22 cellular contexts compared by ENCODE assay signal in genomic region chr7:30907527-30908267, GRCh38. TPM values are rescaled to one million over a fixed set of nuclear protein-coding genes. Genes with fewer than 3 reads are reported as not detected.
DNase-seq lines count a peak whose midpoint lies in the region; TF ChIP-seq lines count a peak whose summit lies in the region.
"Had no signal": no experiment of that assay in that cellular context is flagged by ENCODE, and none has a peak within 500 bp of the region (broad histone marks: within the 10 kb centered on the region; RNA-seq: fewer than 3 reads in every experiment).

No MANE protein-coding gene starts in this region.

- no peak overlapping the region for H2BK120ac ChIP-seq in mesendoderm (ENCODE audit: low read depth, low read length)

- H4K8ac ChIP-seq in mesendoderm (ENCODE audit: low read depth, low read length): no peak overlapping the region

- H2BK5ac ChIP-seq in mesendoderm (ENCODE audit: low read length): no peak overlapping the region

- H3K18ac ChIP-seq in mesendoderm (ENCODE audit: low read length): no peak overlapping the region

- no peak for TF ChIP-seq CTCF in coronary artery (IDR thresholded peaks at IDR 0.05)
- TF ChIP-seq CTCF in smooth muscle cell (IDR thresholded peaks at IDR 0.05; ENCODE audit: borderline replicate concordance, insufficient read depth, poor library complexity, severe bottlenecking): no peak

- H3F3A ChIP-seq in GM23248 (ENCODE audit: insufficient read depth) (no peaks in the 10 kb centered on the region), smooth muscle cell (ENCODE audit: low read depth) (no peaks in the 10 kb centered on the region)

- 33 to 41% methylated on average over 13 to 14 of the region's 14 CpGs for WGBS in GM23248 (ENCODE audit: low coverage in 1 of 2, low lambda C conversion rate in 2 of 2, missing lambda C conversion rate in 2 of 2), 2 experiments
- 34% methylated on average over 14 of the region's 14 CpGs for whole genome bisulfite sequencing in smooth muscle cell (ENCODE audit: low lambda C conversion rate)
- no CpG with 5 or more reads among the region's 14 CpGs for WGBS in mesendoderm (ENCODE audit: extremely low coverage, insufficient coverage, low lambda C conversion rate)

- H2AK5ac ChIP-seq in mesendoderm (ENCODE audit: low read length): no peak overlapping the region

- H3K9me2 ChIP-seq in GM23248 (ENCODE audit: insufficient read depth): no peaks in the 10 kb centered on the region

- H3K27ac ChIP-seq in GM23248 (no peak overlapping the region; the same call in 1 of the 2 replicates), coronary artery (peak overlapping the region; percentile 74 to 97), smooth muscle cell (ENCODE audit: low read depth) (peak overlapping the region; percentile 99), mesendoderm (ENCODE audit: low read depth, low read length) (no peak overlapping the region)
- H3K27ac ChIP-seq: hepatocyte, SJCRH30, testis had no signal

- no peak overlapping the region for H3K23ac ChIP-seq in mesendoderm (ENCODE audit: low read length)

- H4K20me1 ChIP-seq in GM23248 (ENCODE audit: insufficient read depth) (no peaks in the 10 kb centered on the region), smooth muscle cell (ENCODE audit: low read depth) (peaks cover 10% of the 10 kb centered on the region)

- H3K36me3 ChIP-seq in GM23248 (ENCODE audit: low read depth) (no peaks in the 10 kb centered on the region), smooth muscle cell (ENCODE audit: low read depth) (no peaks in the 10 kb centered on the region), mesendoderm (ENCODE audit: control insufficient read depth, insufficient read depth, low read length) (no peaks in the 10 kb centered on the region)
- H3K36me3 ChIP-seq: HAP-1, SJCRH30 had no signal

- no peak overlapping the region for H2AFZ ChIP-seq in GM23248
- no peak overlapping the region for H2AFZ ChIP-seq in smooth muscle cell (ENCODE audit: low read depth)
- H2AFZ ChIP-seq: hepatocyte had no signal

- no peak overlapping the region for H3K4ac ChIP-seq in mesendoderm (ENCODE audit: low read depth, low read length)

- no peaks in the 10 kb centered on the region for H3K79me2 ChIP-seq in GM23248 (ENCODE audit: insufficient read depth)
- H3K79me2 ChIP-seq in smooth muscle cell (ENCODE audit: low read depth): peaks cover 13% of the 10 kb centered on the region
- H3K79me2 ChIP-seq in mesendoderm (ENCODE audit: control insufficient read depth, insufficient read depth, low read length): no peaks in the 10 kb centered on the region
- H3K79me2 ChIP-seq: hepatocyte had no signal

- H3K4me2 ChIP-seq in GM23248 (ENCODE audit: unreplicated experiment) (no peak overlapping the region), smooth muscle cell (peak overlapping the region; percentile 68), mesendoderm (ENCODE audit: low read length) (no peak overlapping the region)
- H3K4me2 ChIP-seq: hepatocyte had no signal

- in situ Hi-C loops in GM23248 (cut with MboI): no loop called here

- peaks cover 26% of the 10 kb centered on the region for H3K4me1 ChIP-seq in GM23248 (ENCODE audit: insufficient read depth)
- peaks cover 15% of the 10 kb centered on the region for H3K4me1 ChIP-seq in smooth muscle cell (ENCODE audit: low read depth)
- H3K4me1 ChIP-seq in mesendoderm (ENCODE audit: control insufficient read depth, low read depth, low read length): no peaks in the 10 kb centered on the region
- H3K4me1 ChIP-seq: HAP-1 had no signal

- H3K79me1 ChIP-seq in mesendoderm (ENCODE audit: low read length): no peaks in the 10 kb centered on the region

- H3K9ac ChIP-seq in GM23248 (no peak overlapping the region), smooth muscle cell (ENCODE audit: low read depth) (peak overlapping the region; percentile 88), mesendoderm (ENCODE audit: low read length) (no peak overlapping the region)

- no peak overlapping the region for H4K5ac ChIP-seq in mesendoderm (ENCODE audit: low read length)

- DNase-seq in GM23248: peak; percentile 57
- DNase-seq in coronary artery (ENCODE audit: low spot score): peak; percentile 87
- peak; percentile 49 for DNase-seq in iPS-NIHi11 (ENCODE audit: low spot score)
- no peak for DNase-seq in smooth muscle cell (lab: John Stamatoyannopoulos, UW; ENCODE audit: unreplicated experiment)
- no peak for DNase-seq in OCI-M2 (lab: John Stamatoyannopoulos, UW; ENCODE audit: unreplicated experiment)
- DNase-seq in mesendoderm: no peak
- DNase-seq in NCI-H226: no peak
- DNase-seq in NCI-H1436 (lab: John Stamatoyannopoulos, UW): no peak
- DNase-seq: activated naive CD4-positive, alpha-beta T cell treated with Interleukin-2 at 50 U/mL for 16 hours; AML-193; COR-L47; endodermal cell; NCI-H1417 treated with DMSO at 0.1 percent for 48 hours; NCI-H2171; NCI-H748 treated with DMSO at 0.1 percent for 48 hours; OCI-M1; SJCRH30; testis had no signal

- H3K56ac ChIP-seq in mesendoderm (ENCODE audit: low read length): no peak overlapping the region

- no peak overlapping the region for H2BK15ac ChIP-seq in mesendoderm (replicated peaks; ENCODE audit: low read depth)

- H3K9me3 ChIP-seq in GM23248 (ENCODE audit: low read depth) (no peaks in the 10 kb centered on the region), smooth muscle cell (replicated peaks; ENCODE audit: low read depth) (no peaks in the 10 kb centered on the region)
- H3K9me3 ChIP-seq: HAP-1, SJCRH30, testis had no signal

- H3K27me3 ChIP-seq in GM23248 (replicated peaks; ENCODE audit: insufficient read depth) (no peaks in the 10 kb centered on the region), smooth muscle cell (ENCODE audit: low read depth) (no peaks in the 10 kb centered on the region), mesendoderm (ENCODE audit: insufficient read depth, low read length, poor library complexity) (no peaks in the 10 kb centered on the region)
- H3K27me3 ChIP-seq: hepatocyte, testis had no signal

- H3K4me3 ChIP-seq in GM23248: no peak overlapping the region
- H3K4me3 ChIP-seq in coronary artery: peak overlapping the region; percentile 3
- no peak overlapping the region for H3K4me3 ChIP-seq in smooth muscle cell
- H3K4me3 ChIP-seq in mesendoderm (ENCODE audit: low read length): no peak overlapping the region
- H3K4me3 ChIP-seq: HAP-1, hepatocyte, SJCRH30, testis had no signal

RNA-seq across cellular contexts. Expression of gene AQP1, which starts 4.0 kb away (rescaled TPM):
- 0.54 and 1.1 TPM in 2 replicates for total RNA-seq in GM23248 (2014; rRNA removed; shearing (Covaris generic))
- 0.33 and 0.34 TPM in 2 replicates for polyA plus RNA-seq in GM23248 (2016; fragmentation: Nextera tagmentation; extraction: Ambion mirVana)
- 2,330 and 2,442 TPM in 2 replicates for total RNA-seq in smooth muscle cell
- polyA plus RNA-seq in smooth muscle cell: 2,039 and 2,747 TPM in 2 replicates
- polyA plus RNA-seq in mesendoderm (2013, experiment 1 of 2): not detected
- polyA plus RNA-seq in mesendoderm (2013, experiment 2 of 2): not detected
- total RNA-seq: G401 had no signal

RNA-seq across cellular contexts. Expression of gene GHRHR, which starts 56.1 kb away (rescaled TPM):
- total RNA-seq in GM23248 (2014; rRNA removed; shearing (Covaris generic)): not detected in 2 replicates
- polyA plus RNA-seq in GM23248 (2016; fragmentation: Nextera tagmentation; extraction: Ambion mirVana) (not detected in 2 replicates), smooth muscle cell (not detected in 2 replicates)
- not detected in 2 replicates for total RNA-seq in smooth muscle cell
- 1.7 TPM for polyA plus RNA-seq in mesendoderm (2013, experiment 1 of 2)
- polyA plus RNA-seq in mesendoderm (2013, experiment 2 of 2): 2.4 TPM
- total RNA-seq: endodermal cell, G401, SJCRH30 had no signal
- polyA plus RNA-seq: hepatocyte, keratinocyte had no signal

Comparison
In these comparisons a context has a peak if more than half of its experiments do, and no peak if none do; other contexts are left out.
1. DNase-seq: peak in GM23248 (single experiment), coronary artery (single experiment) and iPS-NIHi11 (single experiment); none in smooth muscle cell (single experiment), OCI-M2 (single experiment), mesendoderm (single experiment), NCI-H226 (single experiment) and NCI-H1436 (single experiment).
2. H3K27ac ChIP-seq: peak in coronary artery (2 of 2) and smooth muscle cell (single experiment); none in GM23248 (single experiment) and mesendoderm (single experiment).
3. RNA of gene AQP1, which starts 4.0 kb away (total RNA-seq): 2,330 to 2,442 TPM in smooth muscle cell; 0.54 to 1.1 TPM in GM23248; every median in the first group is over 1,000 times any median in the second.